ENCODE assay signal across 8 cellular contexts in genomic region chr10:61140765-61141392, GRCh38.
DNase-seq lines count a peak whose midpoint lies in the region; ATAC-seq, FAIRE-seq and TF ChIP-seq lines count a peak whose summit lies in the region.

No MANE protein-coding gene starts in this region.

- no peak overlapping the region for H3K9ac ChIP-seq in colonic mucosa (ENCODE audit: low read depth in 2 of 2, low read length in 2 of 2)
- H3K9ac ChIP-seq in HepG2 (ENCODE audit: insufficient read depth, low read depth, low read length): no peak overlapping the region

- peak; percentile 95 for FAIRE-seq in HepG2 (lab: Jason Lieb, UNC)

- H3K27ac ChIP-seq in colonic mucosa (no peak overlapping the region), HepG2 (ENCODE audit: extremely low read length, insufficient read depth, low read length) (no peak overlapping the region)

- H4K20me1 ChIP-seq in HepG2 (ENCODE audit: insufficient read depth, low read length): no peaks in the 10 kb centered on the region

- TF ChIP-seq RAD21 in HepG2 (CRISPR knock-in tag; IDR thresholded peaks at IDR 0.05): 0 out of 2 replicates have a peak, but pooled peaks have one; percentile 31

- in situ Hi-C loops in HepG2 (cut with HindIII; ENCODE audit: extremely low pct_ligation_motif_present, low pct_unique_long_range_greater_than_20kb): no loop called here

- TF ChIP-seq EP300 in HepG2 (IDR thresholded peaks at IDR 0.05; ENCODE audit: low read depth in 2 of 2, low read length in 2 of 2) (no peak), HepG2 (CRISPR knock-in tag; IDR thresholded peaks at IDR 0.05; ENCODE audit: borderline replicate concordance) (no peak)

- DNase-seq in GM06990 (ENCODE audit: extremely low read depth, insufficient read length) (no peak), NCI-H460 (ENCODE audit: extremely low read depth, low read depth) (peak; percentile 56), colonic mucosa (no peak), HepG2 (ENCODE audit: low spot score) (peak; percentile 68), ureter (ENCODE audit: low spot score) (no peak)
- DNase-seq in activated naive CD4-positive, alpha-beta T cell treated with Interleukin-2 at 50 U/mL for 16 hours: no peak

- WGBS in HepG2 (ENCODE audit: low lambda C conversion rate): 6% methylated on average over 7 of the region's 7 CpGs

- no TSS peak for BruUV-seq in HepG2 (replicated peaks; lab: Mats Ljungman, UMichigan)

- ATAC-seq in HG02973 (IDR thresholded peaks at IDR 0.05; ENCODE audit: unreplicated experiment) (peak; percentile 53), HepG2 (peak; percentile 84), HG03139 (IDR thresholded peaks at IDR 0.05; ENCODE audit: unreplicated experiment) (no peak)

- CTCF ChIA-PET in HepG2 (lab: Yijun Ruan, JAX; ENCODE audit: low intra/inter-chr PET ratio, low total read pairs): interaction anchor here (0.9 to 1.4 kb wide), 3 partner anchors 50 to 177 kb away, joined by 3 to 7 read pairs (median 3); no protein-coding TSS in a partner anchor

- H3K4me3 ChIP-seq in GM06990 (replicated peaks; ENCODE audit: low read depth, low read length) (no peak overlapping the region), colonic mucosa (no peak overlapping the region), HepG2 (replicated peaks in 1 of 3; ENCODE audit: insufficient read depth in 1 of 3, low read depth in 2 of 3, low read length in 3 of 3) (no peak overlapping the region; a peak in 1 of 6 replicates)

- H3K79me2 ChIP-seq in HepG2 (ENCODE audit: insufficient read depth, low read length): no peaks in the 10 kb centered on the region

- H3K36me3 ChIP-seq in GM06990 (ENCODE audit: control insufficient read depth, insufficient read depth, low read length): no peaks in the 10 kb centered on the region
- H3K36me3 ChIP-seq in colonic mucosa: no peaks in the 10 kb centered on the region
- no peaks in the 10 kb centered on the region for H3K36me3 ChIP-seq in HepG2 (replicated peaks in 1 of 2; ENCODE audit: control insufficient read depth in 1 of 2, insufficient read depth in 2 of 2, low read length in 2 of 2)

- TF ChIP-seq CTCF in GM06990 (IDR thresholded peaks at IDR 0.05; ENCODE audit: insufficient read depth, low read length, poor library complexity, severe bottlenecking): peak; percentile 57
- TF ChIP-seq CTCF in colonic mucosa (IDR thresholded peaks at IDR 0.05): peak; percentile 47
- TF ChIP-seq CTCF in HepG2 (CRISPR knock-in tag; IDR thresholded peaks at IDR 0.05): peak; percentile 74

- POLR2A ChIA-PET in HepG2 (lab: Yijun Ruan, JAX): no interaction called here

- no peak for TF ChIP-seq POLR2A in HepG2 (IDR thresholded peaks at IDR 0.05; ENCODE audit: insufficient read depth in 1 of 2, low read depth in 2 of 2, low read length in 2 of 2)

- H3K4me1 ChIP-seq in colonic mucosa: no peaks in the 10 kb centered on the region
- H3K4me1 ChIP-seq in HepG2 (ENCODE audit: insufficient read depth, low read length): peaks cover 20% of the 10 kb centered on the region

- no peak overlapping the region for H2AFZ ChIP-seq in HepG2 (ENCODE audit: low read length)

- intact Hi-C loops in colonic mucosa (cut with DNase I): loop anchor here (5.0 to 10.0 kb wide), 3 partner anchors 146 to 604 kb away; no protein-coding TSS in a partner anchor
- intact Hi-C loops in HepG2 (cut with micrococcal nuclease; ENCODE audit: unreplicated experiment): loop anchor here (1.0 to 10.0 kb wide), 4 partner anchors 50 to 316 kb away; no protein-coding TSS in a partner anchor

- no peaks in the 10 kb centered on the region for H3K27me3 ChIP-seq in GM06990 (replicated peaks; ENCODE audit: control insufficient read depth, insufficient read depth, low read length)
- no peaks in the 10 kb centered on the region for H3K27me3 ChIP-seq in colonic mucosa
- no peaks in the 10 kb centered on the region for H3K27me3 ChIP-seq in HepG2 (ENCODE audit: control insufficient read depth in 1 of 2, insufficient read depth in 2 of 2, low read length in 2 of 2)

- H3K9me3 ChIP-seq in colonic mucosa (no peaks in the 10 kb centered on the region), HepG2 (ENCODE audit: low read length) (peaks cover 9% of the 10 kb centered on the region; the same call in 1 of the 2 replicates)

- 0 out of 2 replicates have a peak overlapping the region, but pooled peaks have one; percentile 23 for H3K4me2 ChIP-seq in HepG2 (ENCODE audit: low read depth, low read length)

TF ChIP-seq in HepG2, 621 proteins besides CTCF, POLR2A, EP300 and RAD21 (continues in another document):
- no peak for TF ChIP-seq HOXA3 (CRISPR knock-in tag; IDR thresholded peaks at IDR 0.05)
- no peak for TF ChIP-seq KLF16 (CRISPR knock-in tag; IDR thresholded peaks at IDR 0.05)
- TF ChIP-seq IKZF5 (CRISPR knock-in tag; IDR thresholded peaks at IDR 0.05): no peak
- TF ChIP-seq RFXANK (CRISPR knock-in tag; IDR thresholded peaks at IDR 0.05): no peak
- TF ChIP-seq POLR2AphosphoS2 (IDR thresholded peaks at IDR 0.05; ENCODE audit: low read depth, low read length): no peak
- peak; percentile 32; the same call in 1 of the 2 replicates for TF ChIP-seq ZNF331 (CRISPR knock-in tag; IDR thresholded peaks at IDR 0.05)
- TF ChIP-seq E2F2 (CRISPR knock-in tag; IDR thresholded peaks at IDR 0.05; ENCODE audit: borderline replicate concordance): no peak
- TF ChIP-seq FOXO4 (CRISPR knock-in tag; conservative IDR thresholded peaks at IDR 0.05): no peak
- no peak for TF ChIP-seq ISX (CRISPR knock-in tag; conservative IDR thresholded peaks at IDR 0.05)
- no peak for TF ChIP-seq FOSL2 (CRISPR knock-in tag; IDR thresholded peaks at IDR 0.05)
- no peak for TF ChIP-seq SOX13 (IDR thresholded peaks at IDR 0.05)
- peak in 1 of 2 experiments; percentile 22; a peak in 1 of 4 replicates for TF ChIP-seq SOX13 (CRISPR knock-in tag; conservative IDR thresholded peaks at IDR 0.05 in 1 of 2, IDR thresholded peaks at IDR 0.05 in 1 of 2)
- no peak for TF ChIP-seq ZBTB38 (CRISPR knock-in tag; IDR thresholded peaks at IDR 0.05)
- no peak for TF ChIP-seq SIN3A (IDR thresholded peaks at IDR 0.05; ENCODE audit: borderline replicate concordance, low read depth, low read length)

Comparison
In these comparisons a context has a peak if more than half of its experiments do, and no peak if none do; other contexts are left out.
1. DNase-seq: peak in NCI-H460 (single experiment) and HepG2 (single experiment); none in GM06990 (single experiment), colonic mucosa (single experiment), ureter (single experiment) and activated naive CD4-positive, alpha-beta T cell treated with Interleukin-2 at 50 U/mL for 16 hours (single experiment).
2. Peak in every context shown above with its lines, with median percentiles within 50 percentile points of each other: CTCF ChIP-seq.